Comparison of ENCODE assay signal across 24 cellular contexts in genomic region chr10:111275091-111275490, GRCh38.
"Had no signal": no experiment of that assay in that cellular context is flagged by ENCODE, and none has a peak within 500 bp of the region (broad histone marks: within the 10 kb centered on the region; RNA-seq: fewer than 3 reads in every experiment).

No MANE protein-coding gene starts in this region.

- ATAC-seq: activated CD8-positive, alpha-beta T cell treated with anti-CD3 and anti-CD28 coated beads for 36 hours; activated T-cell treated with anti-CD3 and anti-CD28 coated beads, Interleukin-2, amount 50 U/mL, for 4 hours; activated T-helper 17 cell treated with anti-CD3 and anti-CD28 coated beads, Interleukin-2, amount 50 U/mL, for 72 hours; gastroesophageal sphincter; left colon; naive thymus-derived CD8-positive, alpha-beta T cell had no signal

- DNase-seq: activated CD4-positive, alpha-beta T cell treated with anti-CD3 and anti-CD28 coated beads, Interleukin-2, amount 50 U/mL, for 1 hour; activated CD4-positive, CD25-positive, alpha-beta regulatory T cell treated with anti-CD3 and anti-CD28 coated beads, Interleukin-2, amount 50 U/mL, for 72 hours; activated CD8-positive, alpha-beta T cell treated with anti-CD3 and anti-CD28 coated beads for 36 hours; activated gamma-delta T cell treated with Interleukin-2 at 50 U/mL for 16 hours; activated naive CD4-positive, alpha-beta T cell treated with anti-CD3 and anti-CD28 coated beads, Interleukin-2, amount 50 U/mL, for 16 hours; activated T-cell treated with anti-CD3 and anti-CD28 coated beads, Interleukin-2, amount 50 U/mL, for 4 hours; amygdala; cerebellar nuclear complex; colonic mucosa; dorsolateral prefrontal cortex; effector memory CD4-positive, alpha-beta T cell; kidney; left colon; mesenchymal stem cell; naive thymus-derived CD8-positive, alpha-beta T cell; nucleus accumbens; spleen; stimulated activated naive CD4-positive, alpha-beta T cell treated with Interleukin-2 at 50 U/mL for 16 hours; trophoblast cell had no signal

- H3K4me3 ChIP-seq: cardiac muscle cell, colonic mucosa, dorsolateral prefrontal cortex, gastroesophageal sphincter, hepatocyte, spleen, thoracic aorta had no signal
